Comparison of ENCODE assay signal across 1 cellular context in the genomic region with DNA sequence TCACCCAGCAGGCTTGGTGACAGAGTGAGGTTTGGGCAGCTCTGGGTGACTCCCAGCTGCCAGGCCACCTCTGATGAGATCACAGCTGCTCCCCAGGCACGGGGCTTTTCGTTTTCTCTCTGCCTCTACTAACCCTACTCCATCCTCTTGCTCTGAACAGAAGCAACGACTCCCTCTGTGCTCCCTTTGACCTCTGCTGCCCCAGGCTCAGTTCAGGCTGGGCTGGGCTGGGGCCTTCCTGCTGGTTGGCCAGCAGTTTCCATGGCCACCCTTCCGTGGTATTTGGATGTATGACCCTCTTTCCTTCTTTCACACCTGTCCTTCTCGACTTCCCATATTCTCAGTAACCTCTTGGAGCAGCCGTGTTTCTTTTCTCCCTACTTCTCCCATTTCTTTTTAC.
TF ChIP-seq lines count a peak whose summit lies in the region.

No MANE protein-coding gene starts in this region.

TF ChIP-seq in GM23338, 12 proteins besides CTCF, POLR2A, EP300 and RAD21:
- TF ChIP-seq ZNF462 (CRISPR knock-in tag; IDR thresholded peaks at IDR 0.05) (no peak), CREB1 (CRISPR knock-in tag; IDR thresholded peaks at IDR 0.05; ENCODE audit: low read depth) (no peak), ZNF114 (CRISPR knock-in tag; IDR thresholded peaks at IDR 0.05) (no peak), STAT1 (IDR thresholded peaks at IDR 0.05; ENCODE audit: unreplicated experiment) (no peak), EZH2phosphoT487 (IDR thresholded peaks at IDR 0.05; ENCODE audit: unreplicated experiment) (no peak), POLR2AphosphoS5 (IDR thresholded peaks at IDR 0.05; ENCODE audit: low read depth) (no peak), JUNB (IDR thresholded peaks at IDR 0.05; ENCODE audit: unreplicated experiment) (no peak)
- TF ChIP-seq, protein P1, sequence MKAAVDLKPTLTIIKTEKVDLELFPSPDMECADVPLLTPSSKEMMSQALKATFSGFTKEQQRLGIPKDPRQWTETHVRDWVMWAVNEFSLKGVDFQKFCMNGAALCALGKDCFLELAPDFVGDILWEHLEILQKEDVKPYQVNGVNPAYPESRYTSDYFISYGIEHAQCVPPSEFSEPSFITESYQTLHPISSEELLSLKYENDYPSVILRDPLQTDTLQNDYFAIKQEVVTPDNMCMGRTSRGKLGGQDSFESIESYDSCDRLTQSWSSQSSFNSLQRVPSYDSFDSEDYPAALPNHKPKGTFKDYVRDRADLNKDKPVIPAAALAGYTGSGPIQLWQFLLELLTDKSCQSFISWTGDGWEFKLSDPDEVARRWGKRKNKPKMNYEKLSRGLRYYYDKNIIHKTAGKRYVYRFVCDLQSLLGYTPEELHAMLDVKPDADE (IDR thresholded peaks at IDR 0.05), result no peak
- TF ChIP-seq, protein P2, sequence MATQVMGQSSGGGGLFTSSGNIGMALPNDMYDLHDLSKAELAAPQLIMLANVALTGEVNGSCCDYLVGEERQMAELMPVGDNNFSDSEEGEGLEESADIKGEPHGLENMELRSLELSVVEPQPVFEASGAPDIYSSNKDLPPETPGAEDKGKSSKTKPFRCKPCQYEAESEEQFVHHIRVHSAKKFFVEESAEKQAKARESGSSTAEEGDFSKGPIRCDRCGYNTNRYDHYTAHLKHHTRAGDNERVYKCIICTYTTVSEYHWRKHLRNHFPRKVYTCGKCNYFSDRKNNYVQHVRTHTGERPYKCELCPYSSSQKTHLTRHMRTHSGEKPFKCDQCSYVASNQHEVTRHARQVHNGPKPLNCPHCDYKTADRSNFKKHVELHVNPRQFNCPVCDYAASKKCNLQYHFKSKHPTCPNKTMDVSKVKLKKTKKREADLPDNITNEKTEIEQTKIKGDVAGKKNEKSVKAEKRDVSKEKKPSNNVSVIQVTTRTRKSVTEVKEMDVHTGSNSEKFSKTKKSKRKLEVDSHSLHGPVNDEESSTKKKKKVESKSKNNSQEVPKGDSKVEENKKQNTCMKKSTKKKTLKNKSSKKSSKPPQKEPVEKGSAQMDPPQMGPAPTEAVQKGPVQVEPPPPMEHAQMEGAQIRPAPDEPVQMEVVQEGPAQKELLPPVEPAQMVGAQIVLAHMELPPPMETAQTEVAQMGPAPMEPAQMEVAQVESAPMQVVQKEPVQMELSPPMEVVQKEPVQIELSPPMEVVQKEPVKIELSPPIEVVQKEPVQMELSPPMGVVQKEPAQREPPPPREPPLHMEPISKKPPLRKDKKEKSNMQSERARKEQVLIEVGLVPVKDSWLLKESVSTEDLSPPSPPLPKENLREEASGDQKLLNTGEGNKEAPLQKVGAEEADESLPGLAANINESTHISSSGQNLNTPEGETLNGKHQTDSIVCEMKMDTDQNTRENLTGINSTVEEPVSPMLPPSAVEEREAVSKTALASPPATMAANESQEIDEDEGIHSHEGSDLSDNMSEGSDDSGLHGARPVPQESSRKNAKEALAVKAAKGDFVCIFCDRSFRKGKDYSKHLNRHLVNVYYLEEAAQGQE (IDR thresholded peaks at IDR 0.05; ENCODE audit: unreplicated experiment), result no peak
